Comparison of ENCODE assay signal across 14 cellular contexts in genomic region chr1:26861889-26862371, GRCh38. TPM values are rescaled to one million over a fixed set of nuclear protein-coding genes. Genes with fewer than 3 reads are reported as not detected.
DNase-seq lines count a peak whose midpoint lies in the region; ATAC-seq and TF ChIP-seq lines count a peak whose summit lies in the region.
"Had no signal": no experiment of that assay in that cellular context is flagged by ENCODE, and none has a peak within 500 bp of the region (broad histone marks: within the 10 kb centered on the region; RNA-seq: fewer than 3 reads in every experiment).

No MANE protein-coding gene starts in this region.

- H3K27ac ChIP-seq in RWPE1: peak overlapping the region; percentile 100
- no peak overlapping the region for H3K27ac ChIP-seq in right atrium auricular region
- H3K27ac ChIP-seq: cardiac muscle cell, testis had no signal

- DNase-seq in NCI-H1417 (lab: John Stamatoyannopoulos, UW) (peak in 2 of 3 experiments; percentile 39 to 77), NCI-H1417 treated with DMSO at 0.1 percent for 48 hours (lab: John Stamatoyannopoulos, UW) (no peak), RWPE1 (ENCODE audit: low spot score) (no peak), fibroblast of mammary gland (ENCODE audit: low read depth) (peak; percentile 28), right atrium auricular region (ENCODE audit: low spot score) (no peak)
- DNase-seq: NCI-H446 treated with DMSO at 0.1 percent for 48 hours, SK-N-SH, testis had no signal

- peak overlapping the region; percentile 69 for H3K27ac Mint-ChIP-seq in stimulated activated memory B cell treated with anti-CD40 and anti-IgM and Interleukin-4, amounts not matched to agents 10 μg/mL and 1 μg/mL and 100 μg/mL, for 72 hours

- no peak for TF ChIP-seq CTCF in RWPE1 (conservative IDR thresholded peaks at IDR 0.05; ENCODE audit: low read depth)
- no peak for TF ChIP-seq CTCF in fibroblast of mammary gland (conservative IDR thresholded peaks at IDR 0.05; ENCODE audit: control insufficient read depth, insufficient read depth, low read depth, low read length)
- TF ChIP-seq CTCF in right atrium auricular region (IDR thresholded peaks at IDR 0.05): no peak

- no peaks in the 10 kb centered on the region for H3K27me3 Mint-ChIP-seq in stimulated activated memory B cell treated with anti-CD40 and anti-IgM and Interleukin-4, amounts not matched to agents 10 μg/mL and 1 μg/mL and 100 μg/mL, for 72 hours

- peaks cover 4% of the 10 kb centered on the region for H3K36me3 Mint-ChIP-seq in stimulated activated memory B cell treated with anti-CD40 and anti-IgM and Interleukin-4, amounts not matched to agents 10 μg/mL and 1 μg/mL and 100 μg/mL, for 72 hours

- CTCF ChIA-PET in RWPE1 (lab: Yijun Ruan, JAX): interaction anchor here (0.5 to 0.8 kb wide), 8 partner anchors 11 to 1099 kb away, joined by 3 to 7 read pairs (median 4); no protein-coding TSS in a partner anchor

- no peaks in the 10 kb centered on the region for H3K36me3 ChIP-seq in right atrium auricular region
- H3K36me3 ChIP-seq: cardiac muscle cell had no signal

- H3K9me3 ChIP-seq in right atrium auricular region: no peaks in the 10 kb centered on the region
- H3K9me3 ChIP-seq: SK-N-SH, testis had no signal

- H3K4me1 Mint-ChIP-seq in stimulated activated memory B cell treated with anti-CD40 and anti-IgM and Interleukin-4, amounts not matched to agents 10 μg/mL and 1 μg/mL and 100 μg/mL, for 72 hours: peaks cover 33% of the 10 kb centered on the region

- H3K27me3 ChIP-seq in right atrium auricular region: no peaks in the 10 kb centered on the region
- H3K27me3 ChIP-seq: cardiac muscle cell, testis had no signal

- ATAC-seq in stimulated activated memory B cell treated with anti-CD40 and anti-IgM and Interleukin-4, amounts not matched to agents 10 μg/mL and 1 μg/mL and 100 μg/mL, for 72 hours: no peak
- ATAC-seq in GM21717 (IDR thresholded peaks at IDR 0.05; ENCODE audit: unreplicated experiment) (no peak), GM18502 (IDR thresholded peaks at IDR 0.05; ENCODE audit: poor library complexity, unreplicated experiment) (no peak)

- H3K9me3 Mint-ChIP-seq in stimulated activated memory B cell treated with anti-CD40 and anti-IgM and Interleukin-4, amounts not matched to agents 10 μg/mL and 1 μg/mL and 100 μg/mL, for 72 hours: no peaks in the 10 kb centered on the region

- POLR2A ChIA-PET in RWPE1 (lab: Yijun Ruan, JAX; ENCODE audit: low non-redundant PET): interaction anchor here (1.2 kb wide), 1 partner anchor 13 kb away, joined by 7 read pairs; no protein-coding TSS in a partner anchor

- peak overlapping the region; percentile 24 for H3K4me3 Mint-ChIP-seq in stimulated activated memory B cell treated with anti-CD40 and anti-IgM and Interleukin-4, amounts not matched to agents 10 μg/mL and 1 μg/mL and 100 μg/mL, for 72 hours

- H3K4me1 ChIP-seq in right atrium auricular region: peaks cover 0 to 19% of the 10 kb centered on the region in 2 donors

- H3K4me3 ChIP-seq in fibroblast of mammary gland (ENCODE audit: control insufficient read depth, low read depth, low read length) (no peak overlapping the region), right atrium auricular region (no peak overlapping the region)
- H3K4me3 ChIP-seq: cardiac muscle cell, testis had no signal

RNA-seq across cellular contexts. Expression of gene SFN, which starts 1.0 kb away (rescaled TPM):
- under 1 TPM in 1 of 2 donors, not detected in 1; 0.51 TPM for total RNA-seq in right atrium auricular region
- total RNA-seq: A673 had no signal

RNA-seq across cellular contexts. Expression of gene GPN2, which starts 28.2 kb away (rescaled TPM):
- total RNA-seq in right atrium auricular region: 1 to 10 TPM; 4.7 to 7.2 TPM

RNA-seq across cellular contexts. Expression of gene ZDHHC18, which starts 35.4 kb away (rescaled TPM):
- total RNA-seq in right atrium auricular region: 10 to 100 TPM; 19.8 to 22.5 TPM

RNA-seq across cellular contexts. Expression of gene GPATCH3, which starts 38.3 kb away (rescaled TPM):
- total RNA-seq in right atrium auricular region: 1 to 10 TPM; 6.2 to 8.3 TPM

RNA-seq across cellular contexts. Expression of gene NR0B2, which starts 51.8 kb away (rescaled TPM):
- total RNA-seq in right atrium auricular region: 10 to 100 TPM; 10.6 to 19.0 TPM
- total RNA-seq: A673, frontal cortex had no signal

Comparison
In these comparisons a context has a peak if more than half of its experiments do, and no peak if none do; other contexts are left out.
1. DNase-seq: peak in NCI-H1417 (2 of 3) and fibroblast of mammary gland (single experiment); none in NCI-H1417 treated with DMSO at 0.1 percent for 48 hours (single experiment), RWPE1 (single experiment) and right atrium auricular region (single experiment).